In the genomic region with DNA sequence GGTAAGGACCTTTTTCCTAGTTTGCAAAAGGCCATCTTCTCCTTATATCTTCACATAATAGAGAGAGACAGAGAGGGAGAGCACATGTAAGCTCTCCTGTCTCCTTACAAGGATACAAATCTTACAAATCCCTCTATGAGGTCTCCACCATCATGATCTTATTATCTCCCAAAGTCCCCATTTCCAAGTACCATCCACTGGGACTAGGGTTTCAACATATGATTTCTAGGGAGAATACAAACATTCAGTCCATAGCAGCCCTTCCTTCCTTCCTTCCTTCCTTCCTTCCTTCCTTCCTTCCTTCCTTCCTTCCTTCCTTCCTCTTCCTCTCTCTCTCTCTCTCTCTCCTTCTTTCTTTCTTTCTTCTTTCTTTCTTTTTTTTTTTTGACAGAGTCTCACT, we compare ENCODE assay signal across 33 cellular contexts.
"Had no signal": no experiment of that assay in that cellular context is flagged by ENCODE, and none has a peak within 500 bp of the region (broad histone marks: within the 10 kb centered on the region; RNA-seq: fewer than 3 reads in every experiment).

No MANE protein-coding gene starts in this region.

- H3K27ac Mint-ChIP-seq: activated B cell treated with CpG ODN at 0.5 μM for 24 hours; activated CD4-positive, alpha-beta memory T cell treated with anti-CD3 and anti-CD28 coated beads for 36 hours; activated CD4-positive, alpha-beta T cell treated with anti-CD3 and anti-CD28 coated beads, Interleukin-2, amount 10 ng/mL, durations not matched to agents 24 days and 14 days; activated CD8-positive, alpha-beta T cell treated with anti-CD3 and anti-CD28 coated beads for 36 hours; activated naive CD4-positive, alpha-beta T cell treated with anti-CD3 and anti-CD28 coated beads for 36 hours; activated naive CD4-positive, alpha-beta T cell treated with anti-CD3 and anti-CD28 coated beads, Interleukin-2, amount 50 U/mL, for 72 hours; activated naive CD8-positive, alpha-beta T cell treated with anti-CD3 and anti-CD28 coated beads for 36 hours; activated T-helper 1 cell treated with anti-CD3 and anti-CD28 coated beads, Interleukin-12 subunit alpha, Interleukin-12 subunit beta, Interleukin-2, Interleukin-4 antibody, amounts not matched to agents 30 ng/mL and 10 ng/mL and 1 ng/mL, durations not matched to agents 14 hours and 24 hours and 36 hours; activated T-helper 17 cell treated with anti-CD3 and anti-CD28 coated beads, Interleukin-2, amount 50 U/mL, for 72 hours; T-helper 1 cell treated with Interleukin-12 subunit alpha and Interleukin-12 subunit beta and Interleukin-4 antibody, amounts not matched to agents 30 μg/mL and 1 μg/mL, for 36 hours; T-helper 2 cell treated with Interferon-gamma antibody and Interleukin-4, amounts not matched to agents 5 μg/mL and 100 μg/mL, for 36 hours had no signal

- H3K36me3 Mint-ChIP-seq: activated CD4-positive, alpha-beta memory T cell treated with anti-CD3 and anti-CD28 coated beads for 36 hours; activated naive CD4-positive, alpha-beta T cell treated with anti-CD3 and anti-CD28 coated beads, Interleukin-2, amount 50 U/mL, for 72 hours; activated naive CD8-positive, alpha-beta T cell treated with anti-CD3 and anti-CD28 coated beads for 36 hours had no signal

- H3K4me3 ChIP-seq: adrenal gland, body of pancreas, breast epithelium had no signal

- H3K4me1 ChIP-seq: adrenal gland, body of pancreas, breast epithelium had no signal

- H3K27me3 ChIP-seq: adrenal gland, body of pancreas, brain microvascular endothelial cell, breast epithelium had no signal

- H3K27ac ChIP-seq: adrenal gland, body of pancreas, brain microvascular endothelial cell, breast epithelium, VCaP had no signal

- H3K27me3 Mint-ChIP-seq: activated B cell treated with CpG ODN at 0.5 μM for 24 hours; activated CD4-positive, alpha-beta memory T cell treated with anti-CD3 and anti-CD28 coated beads for 36 hours; activated CD4-positive, alpha-beta T cell treated with anti-CD3 and anti-CD28 coated beads, Interleukin-2, amount 10 ng/mL, durations not matched to agents 24 days and 14 days; activated CD8-positive, alpha-beta T cell treated with anti-CD3 and anti-CD28 coated beads for 36 hours; activated naive CD8-positive, alpha-beta T cell treated with anti-CD3 and anti-CD28 coated beads for 36 hours; activated T-helper 17 cell treated with anti-CD3 and anti-CD28 coated beads, Interleukin-2, amount 50 U/mL, for 72 hours had no signal

- H3K9me3 ChIP-seq: body of pancreas, breast epithelium had no signal

- DNase-seq: activated B cell treated with CpG ODN at 0.5 μM for 24 hours; activated CD4-positive, alpha-beta memory T cell treated with anti-CD3 and anti-CD28 coated beads for 36 hours; activated CD4-positive, alpha-beta T cell treated with anti-CD3 and anti-CD28 coated beads for 4 hours; activated CD4-positive, alpha-beta T cell treated with anti-CD3 and anti-CD28 coated beads, Interleukin-2, amount 10 ng/mL, durations not matched to agents 24 days and 14 days; activated CD4-positive, alpha-beta T cell treated with anti-CD3 and anti-CD28 coated beads, Interleukin-2, amount 50 U/mL, for 1 hour; activated CD4-positive, alpha-beta T cell treated with anti-CD3 and anti-CD28 coated beads, Interleukin-2, amount 50 U/mL, for 4 hours; activated CD4-positive, CD25-positive, alpha-beta regulatory T cell treated with anti-CD3 and anti-CD28 coated beads, Interleukin-2, amount 50 U/mL, for 72 hours; activated CD8-positive, alpha-beta memory T cell treated with anti-CD3 and anti-CD28 coated beads, Interleukin-2, amount 50 U/mL, for 4 hours; activated CD8-positive, alpha-beta T cell treated with anti-CD3 and anti-CD28 coated beads for 36 hours; activated effector memory CD4-positive, alpha-beta T cell treated with anti-CD3 and anti-CD28 coated beads, Interleukin-2, amount 50 U/mL, for 16 hours; activated gamma-delta T cell treated with Interleukin-2 at 50 U/mL for 16 hours; activated naive CD4-positive, alpha-beta T cell; activated naive CD4-positive, alpha-beta T cell treated with anti-CD3 and anti-CD28 coated beads for 36 hours; activated naive CD4-positive, alpha-beta T cell treated with anti-CD3 and anti-CD28 coated beads, Interleukin-2, amount 50 U/mL, for 16 hours; activated naive CD8-positive, alpha-beta T cell treated with anti-CD3 and anti-CD28 coated beads for 36 hours; activated T-cell treated with anti-CD3 and anti-CD28 coated beads for 4 hours; activated T-cell treated with anti-CD3 and anti-CD28 coated beads, Interleukin-2, amount 50 U/mL, for 1 hour; activated T-cell treated with anti-CD3 and anti-CD28 coated beads, Interleukin-2, amount 50 U/mL, for 4 hours; adrenal gland; amniotic stem cell; aorta; body of pancreas; brain microvascular endothelial cell; central memory CD4-positive, alpha-beta T cell; T-helper 2 cell; T-helper 9 cell had no signal

- H3K36me3 ChIP-seq: adrenal gland, brain microvascular endothelial cell, breast epithelium had no signal

- ATAC-seq: activated CD8-positive, alpha-beta T cell treated with anti-CD3 and anti-CD28 coated beads for 36 hours; activated naive CD4-positive, alpha-beta T cell treated with anti-CD3 and anti-CD28 coated beads, Interleukin-2, amount 50 U/mL, for 72 hours; activated T-cell treated with anti-CD3 and anti-CD28 coated beads, Interleukin-2, amount 50 U/mL, for 4 hours; activated T-helper 17 cell treated with anti-CD3 and anti-CD28 coated beads, Interleukin-2, amount 50 U/mL, for 72 hours; body of pancreas had no signal

- H3K4me3 Mint-ChIP-seq: activated B cell treated with CpG ODN at 0.5 μM for 24 hours; activated CD4-positive, alpha-beta memory T cell treated with anti-CD3 and anti-CD28 coated beads for 36 hours; activated CD4-positive, alpha-beta T cell treated with anti-CD3 and anti-CD28 coated beads, Interleukin-2, amount 10 ng/mL, durations not matched to agents 24 days and 14 days; activated CD8-positive, alpha-beta T cell treated with anti-CD3 and anti-CD28 coated beads for 36 hours; activated naive CD4-positive, alpha-beta T cell treated with anti-CD3 and anti-CD28 coated beads for 36 hours; activated naive CD8-positive, alpha-beta T cell treated with anti-CD3 and anti-CD28 coated beads for 36 hours; activated T-cell treated with anti-CD3 and anti-CD28 coated beads, Interleukin-2, amount 50 U/mL, for 4 hours; activated T-helper 1 cell treated with anti-CD3 and anti-CD28 coated beads, Interleukin-12 subunit alpha, Interleukin-12 subunit beta, Interleukin-2, Interleukin-4 antibody, amounts not matched to agents 30 ng/mL and 10 ng/mL and 1 ng/mL, durations not matched to agents 14 hours and 24 hours and 36 hours; activated T-helper 17 cell treated with anti-CD3 and anti-CD28 coated beads, Interleukin-2, amount 50 U/mL, for 72 hours; T-helper 1 cell treated with Interleukin-12 subunit alpha and Interleukin-12 subunit beta and Interleukin-4 antibody, amounts not matched to agents 30 μg/mL and 1 μg/mL, for 36 hours; T-helper 2 cell treated with Interferon-gamma antibody and Interleukin-4, amounts not matched to agents 5 μg/mL and 100 μg/mL, for 36 hours had no signal

- H3K4me1 Mint-ChIP-seq: activated B cell treated with CpG ODN at 0.5 μM for 24 hours; activated CD4-positive, alpha-beta T cell treated with anti-CD3 and anti-CD28 coated beads, Interleukin-2, amount 10 ng/mL, durations not matched to agents 24 days and 14 days; activated naive CD8-positive, alpha-beta T cell treated with anti-CD3 and anti-CD28 coated beads for 36 hours; activated T-helper 17 cell treated with anti-CD3 and anti-CD28 coated beads, Interleukin-2, amount 50 U/mL, for 72 hours had no signal

- H3K9me3 Mint-ChIP-seq: activated CD4-positive, alpha-beta memory T cell treated with anti-CD3 and anti-CD28 coated beads for 36 hours; activated CD4-positive, alpha-beta T cell treated with anti-CD3 and anti-CD28 coated beads, Interleukin-2, amount 10 ng/mL, durations not matched to agents 24 days and 14 days; T-helper 1 cell treated with Interleukin-12 subunit alpha and Interleukin-12 subunit beta and Interleukin-4 antibody, amounts not matched to agents 30 μg/mL and 1 μg/mL, for 36 hours had no signal
